In the genomic region with DNA sequence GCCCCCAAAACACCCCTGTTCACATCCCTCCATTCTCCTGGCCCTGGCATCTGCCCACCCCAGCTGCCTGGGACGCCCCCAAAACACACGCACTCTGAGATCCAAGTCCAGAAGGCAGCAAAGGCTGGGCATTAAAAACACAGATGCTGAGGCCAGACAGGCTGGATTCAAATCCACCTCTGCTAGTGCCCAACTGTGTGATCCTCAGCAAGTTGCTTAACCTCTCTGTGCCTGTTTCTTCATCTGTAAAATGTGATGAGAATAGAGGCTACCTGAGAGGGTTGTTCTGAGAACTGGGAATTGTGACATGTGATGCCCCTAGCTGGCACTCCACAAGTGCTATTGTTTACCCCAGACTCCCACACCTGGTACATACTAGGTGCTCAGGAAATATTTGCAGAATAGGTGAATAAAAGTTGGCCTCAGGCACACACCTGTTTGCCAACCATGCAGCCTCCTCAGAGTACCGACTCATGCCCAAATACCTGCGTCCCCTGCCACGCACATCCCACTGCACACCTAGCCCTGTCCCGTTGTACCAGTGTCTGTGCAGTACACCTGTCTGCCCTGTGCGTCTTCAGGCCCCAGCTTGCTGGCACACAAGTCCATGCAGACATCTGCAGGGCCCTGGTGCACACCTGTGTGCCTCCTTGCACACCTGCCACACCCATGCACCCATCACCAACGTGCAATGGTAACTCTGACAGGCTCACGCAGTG, we compare ENCODE assay signal across 10 cellular contexts. TPM values are rescaled to one million over a fixed set of nuclear protein-coding genes. Genes with fewer than 3 reads are reported as not detected.
A peak's percentile ranks its signal among the peaks of the same experiment; 100 is the strongest.
DNase-seq lines count a peak whose midpoint lies in the region; ATAC-seq and TF ChIP-seq lines count a peak whose summit lies in the region.
"Had no signal": no experiment of that assay in that cellular context is flagged by ENCODE, and none has a peak within 500 bp of the region (broad histone marks: within the 10 kb centered on the region; RNA-seq: fewer than 3 reads in every experiment).

No MANE protein-coding gene starts in this region.

- H3K9me3 ChIP-seq in HUES64 (ENCODE audit: insufficient read depth, low read depth, low read length), result no peaks in the 10 kb centered on the region
- H3K9me3 ChIP-seq in endodermal cell (ENCODE audit: control insufficient read depth, low read length), result no peaks in the 10 kb centered on the region

- H3K27ac ChIP-seq in HUES64 (ENCODE audit: low read depth, low read length) (no peak overlapping the region), endodermal cell (ENCODE audit: low read depth, low read length) (no peak overlapping the region)

- H3K27ac Mint-ChIP-seq in endodermal cell (peak overlapping the region; percentile 76), nephron (peak overlapping the region; percentile 66 to 73 (median 69))

- H3K27me3 ChIP-seq in HUES64 (ENCODE audit: insufficient read depth, low read length) (peaks cover 24% of the 10 kb centered on the region), endodermal cell (ENCODE audit: control insufficient read depth, insufficient read depth, low read length, poor library complexity, severe bottlenecking) (peaks cover 20% of the 10 kb centered on the region)

- H3K4me1 ChIP-seq in HUES64 (ENCODE audit: insufficient read depth, low read length) (peaks cover 40% of the 10 kb centered on the region), endodermal cell (ENCODE audit: control insufficient read depth, insufficient read depth, low read length) (peaks cover 11% of the 10 kb centered on the region)

- WGBS in HUES64, result 63% methylated on average over 9 of the region's 9 CpGs
- whole genome bisulfite sequencing in endodermal cell (ENCODE audit: insufficient coverage in 1 of 2, insufficient read length in 1 of 2), 2 experiments, result 78 to 83% methylated on average over 8 to 9 of the region's 9 CpGs

- ATAC-seq in HG02678 (IDR thresholded peaks at IDR 0.05; ENCODE audit: unreplicated experiment), result no peak

- H3K9me3 Mint-ChIP-seq in endodermal cell (no peaks in the 10 kb centered on the region), nephron (no peaks in the 10 kb centered on the region)

- H3K4me3 ChIP-seq in AG04449 (ENCODE audit: low read depth, low read length), result peak overlapping the region; percentile 71
- H3K4me3 ChIP-seq in HUES64 (ENCODE audit: low read length), result peak overlapping the region; percentile 68
- peak overlapping the region; percentile 73 for H3K4me3 ChIP-seq in endodermal cell (ENCODE audit: low read length)

- H3K36me3 ChIP-seq in HUES64 (ENCODE audit: insufficient read depth, low read length) (no peaks in the 10 kb centered on the region), endodermal cell (ENCODE audit: control insufficient read depth, insufficient read depth, low read length) (no peaks in the 10 kb centered on the region)

- H3K4me1 Mint-ChIP-seq in endodermal cell (peaks cover 56% of the 10 kb centered on the region), nephron (peaks cover 44% of the 10 kb centered on the region)

- CTCF ChIA-PET in AG04449 (lab: Yijun Ruan, JAX), result interaction anchor here (1.2 to 3.2 kb wide), 4 partner anchors 8 to 225 kb away, joined by 3 to 24 read pairs (median 12); no protein-coding TSS in a partner anchor

- H3K4me3 Mint-ChIP-seq in endodermal cell (peak overlapping the region; percentile 77), nephron (peak overlapping the region; percentile 85 to 97 (median 87))

- H3K36me3 Mint-ChIP-seq in endodermal cell (ENCODE audit: low read depth) (peaks cover 3% of the 10 kb centered on the region), nephron (ENCODE audit: low read depth) (no peaks in the 10 kb centered on the region)

- no peak for TF ChIP-seq CTCF in AG04449 (IDR thresholded peaks at IDR 0.05; ENCODE audit: insufficient read depth, low read length, missing control alignments)
- no peak for TF ChIP-seq CTCF in endodermal cell (conservative IDR thresholded peaks at IDR 0.05)
- no peak for TF ChIP-seq CTCF in nephron (IDR thresholded peaks at IDR 0.05; ENCODE audit: unreplicated experiment in 3 of 3)

- H3K9ac ChIP-seq in HUES64 (ENCODE audit: low read depth, low read length) (no peak overlapping the region), endodermal cell (ENCODE audit: extremely low read depth, low read length, poor library complexity, severe bottlenecking) (no peak overlapping the region)

- no peak for DNase-seq in AG04449 (ENCODE audit: low read depth, low spot score)
- DNase-seq in endodermal cell, result no peak
- no peak for DNase-seq in HCEC 1CT
- DNase-seq in head of caudate nucleus, result no peak
- DNase-seq in NAMALWA (ENCODE audit: low spot score), result no peak
- DNase-seq: NCI-H226; stimulated activated CD8-positive, alpha-beta memory T cell treated with anti-CD3 and anti-CD28 coated beads, Interleukin-4, amount 100 ng/mL, for 48 hours had no signal

- POLR2A ChIA-PET in AG04449 (lab: Yijun Ruan, JAX), result interaction anchor here (1.2 to 1.8 kb wide), 2 partner anchors 8 to 22 kb away, joined by 3 to 11 read pairs; no protein-coding TSS in a partner anchor

- intact Hi-C loops in head of caudate nucleus (cut with DNase I), result loop anchor here (10.0 kb wide), 1 partner anchor 100 kb away; no protein-coding TSS in a partner anchor

- H3K27me3 Mint-ChIP-seq in endodermal cell (ENCODE audit: insufficient read depth) (peaks cover 17% of the 10 kb centered on the region), nephron (ENCODE audit: low read depth) (peaks cover 19% of the 10 kb centered on the region)

RNA-seq across cellular contexts. Expression of gene PLXND1, which starts 2.1 kb away (rescaled TPM):
- 33.5 TPM for polyA plus RNA-seq in HUES64 (2013, experiment 1 of 2)
- polyA plus RNA-seq in HUES64 (2013, experiment 2 of 2), result 48.6 TPM
- total RNA-seq in endodermal cell, result 10 to 100 TPM; 73.1 to 83.2 TPM
- 58.8 TPM for polyA plus RNA-seq in endodermal cell (2013, experiment 1 of 2)
- 68.1 TPM for polyA plus RNA-seq in endodermal cell (2013, experiment 2 of 2)
